Comparison of ENCODE assay signal across 8 cellular contexts in genomic region chr4:80173387-80173786, GRCh38. TPM values are rescaled to one million over a fixed set of nuclear protein-coding genes. Genes with fewer than 3 reads are reported as not detected.
A peak's percentile ranks its signal among the peaks of the same experiment; 100 is the strongest.
DNase-seq lines count a peak whose midpoint lies in the region; ATAC-seq lines count a peak whose summit lies in the region.

No MANE protein-coding gene starts in this region.

- H3K4me1 Mint-ChIP-seq in activated T-helper 1 cell treated with anti-CD3 and anti-CD28 coated beads, Interleukin-12 subunit alpha, Interleukin-12 subunit beta, Interleukin-2, Interleukin-4 antibody, amounts not matched to agents 30 ng/mL and 10 ng/mL and 1 ng/mL, durations not matched to agents 14 hours and 24 hours and 36 hours (ENCODE audit: low read depth), result peaks cover 68% of the 10 kb centered on the region
- peaks cover 20 to 56% (median 48%) of the 10 kb centered on the region in 4 donors for H3K4me1 Mint-ChIP-seq in naive thymus-derived CD8-positive, alpha-beta T cell

- peak overlapping the region; percentile 50 for H3K4me3 Mint-ChIP-seq in activated T-helper 1 cell treated with anti-CD3 and anti-CD28 coated beads, Interleukin-12 subunit alpha, Interleukin-12 subunit beta, Interleukin-2, Interleukin-4 antibody, amounts not matched to agents 30 ng/mL and 10 ng/mL and 1 ng/mL, durations not matched to agents 14 hours and 24 hours and 36 hours
- peak overlapping the region; percentile 21 to 81 (median 74) for H3K4me3 Mint-ChIP-seq in naive thymus-derived CD8-positive, alpha-beta T cell

- peak; percentile 74 for ATAC-seq in GM21381 (IDR thresholded peaks at IDR 0.05; ENCODE audit: unreplicated experiment)
- ATAC-seq in HG03575 (IDR thresholded peaks at IDR 0.05; ENCODE audit: extremely low read depth, insufficient number of reproducible peaks, low FRiP score, unreplicated experiment), result peak; percentile 83
- ATAC-seq in naive thymus-derived CD8-positive, alpha-beta T cell, result peak; percentile 98 to 100
- no peak for ATAC-seq in Right ventricle myocardium inferior

- no peaks in the 10 kb centered on the region for H3K27me3 Mint-ChIP-seq in activated T-helper 1 cell treated with anti-CD3 and anti-CD28 coated beads, Interleukin-12 subunit alpha, Interleukin-12 subunit beta, Interleukin-2, Interleukin-4 antibody, amounts not matched to agents 30 ng/mL and 10 ng/mL and 1 ng/mL, durations not matched to agents 14 hours and 24 hours and 36 hours (ENCODE audit: insufficient read depth)
- no peaks in the 10 kb centered on the region for H3K27me3 Mint-ChIP-seq in naive thymus-derived CD8-positive, alpha-beta T cell

- intact Hi-C loops in activated T-helper 1 cell treated with anti-CD3 and anti-CD28 coated beads, Interleukin-12 subunit alpha, Interleukin-12 subunit beta, Interleukin-2, Interleukin-4 antibody, amounts not matched to agents 30 ng/mL and 10 ng/mL and 1 ng/mL, durations not matched to agents 14 hours and 24 hours and 36 hours (cut with micrococcal nuclease), result loop anchor here (1.0 to 2.0 kb wide), 7 partner anchors 9 to 1515 kb away; partner anchors contain the start of gene ANTXR2
- intact Hi-C loops in posterior vena cava (cut with DNase I), result no loop called here
- intact Hi-C loops in Right ventricle myocardium inferior (cut with DNase I), result no loop called here

- DNase-seq in CD1c-positive myeloid dendritic cell (ENCODE audit: extremely low spot score), result peak; percentile 14
- peak; percentile 66 for DNase-seq in activated T-helper 1 cell treated with anti-CD3 and anti-CD28 coated beads, Interleukin-12 subunit alpha, Interleukin-12 subunit beta, Interleukin-2, Interleukin-4 antibody, amounts not matched to agents 30 ng/mL and 10 ng/mL and 1 ng/mL, durations not matched to agents 14 hours and 24 hours and 36 hours (ENCODE audit: low spot score)
- peak in 8 of 10 donors; percentile 44 to 75 (median 56) for DNase-seq in naive thymus-derived CD8-positive, alpha-beta T cell
- DNase-seq in posterior vena cava (ENCODE audit: low spot score), result no peak
- DNase-seq in mesenteric fat pad (ENCODE audit: low spot score), result no peak
- no peak for DNase-seq in Right ventricle myocardium inferior (ENCODE audit: missing footprints)

- peaks cover 23% of the 10 kb centered on the region for H3K9me3 Mint-ChIP-seq in activated T-helper 1 cell treated with anti-CD3 and anti-CD28 coated beads, Interleukin-12 subunit alpha, Interleukin-12 subunit beta, Interleukin-2, Interleukin-4 antibody, amounts not matched to agents 30 ng/mL and 10 ng/mL and 1 ng/mL, durations not matched to agents 14 hours and 24 hours and 36 hours
- H3K9me3 Mint-ChIP-seq in naive thymus-derived CD8-positive, alpha-beta T cell, result peaks cover 0 to 2% (median 0%) of the 10 kb centered on the region in 9 donors

- POLR2A ChIA-PET in naive thymus-derived CD8-positive, alpha-beta T cell (lab: Charles Lee), result interaction anchor here (1.0 to 5.1 kb wide), 5 partner anchors 10 to 48 kb away, joined by 3 to 58 read pairs (median 11); no protein-coding TSS in a partner anchor

- H3K36me3 Mint-ChIP-seq in activated T-helper 1 cell treated with anti-CD3 and anti-CD28 coated beads, Interleukin-12 subunit alpha, Interleukin-12 subunit beta, Interleukin-2, Interleukin-4 antibody, amounts not matched to agents 30 ng/mL and 10 ng/mL and 1 ng/mL, durations not matched to agents 14 hours and 24 hours and 36 hours (ENCODE audit: low read depth), result peaks cover 11% of the 10 kb centered on the region
- H3K36me3 Mint-ChIP-seq in naive thymus-derived CD8-positive, alpha-beta T cell, result no peaks in the 10 kb centered on the region

- H3K27ac Mint-ChIP-seq in activated T-helper 1 cell treated with anti-CD3 and anti-CD28 coated beads, Interleukin-12 subunit alpha, Interleukin-12 subunit beta, Interleukin-2, Interleukin-4 antibody, amounts not matched to agents 30 ng/mL and 10 ng/mL and 1 ng/mL, durations not matched to agents 14 hours and 24 hours and 36 hours, result peak overlapping the region; percentile 92
- peak overlapping the region; percentile 90 to 99 (median 94) for H3K27ac Mint-ChIP-seq in naive thymus-derived CD8-positive, alpha-beta T cell

RNA-seq across cellular contexts. Expression of gene PRDM8, which starts 23.9 kb away (rescaled TPM):
- total RNA-seq in activated T-helper 1 cell treated with anti-CD3 and anti-CD28 coated beads, Interleukin-12 subunit alpha, Interleukin-12 subunit beta, Interleukin-2, Interleukin-4 antibody, amounts not matched to agents 30 ng/mL and 10 ng/mL and 1 ng/mL, durations not matched to agents 14 hours and 24 hours and 36 hours, result 8.4 and 11.9 TPM in 2 replicates
- 10 to 100 TPM; 11.1 to 11.5 TPM for total RNA-seq in naive thymus-derived CD8-positive, alpha-beta T cell
- 1 to 10 TPM in 1 of 3 donors, under 1 TPM in 2; 0.55 to 1.8 (median 0.76) TPM for polyA plus RNA-seq in naive thymus-derived CD8-positive, alpha-beta T cell
- total RNA-seq in posterior vena cava, result 1 to 10 TPM; 4.8 to 5.3 TPM
- total RNA-seq in mesenteric fat pad, result 2.6 TPM
- 1.2 TPM for total RNA-seq in Right ventricle myocardium inferior

Comparison
In these comparisons a context has a peak if more than half of its experiments do, and no peak if none do; other contexts are left out.
1. DNase-seq: peak in CD1c-positive myeloid dendritic cell (single experiment), activated T-helper 1 cell treated with anti-CD3 and anti-CD28 coated beads, Interleukin-12 subunit alpha, Interleukin-12 subunit beta, Interleukin-2, Interleukin-4 antibody, amounts not matched to agents 30 ng/mL and 10 ng/mL and 1 ng/mL, durations not matched to agents 14 hours and 24 hours and 36 hours (single experiment) and naive thymus-derived CD8-positive, alpha-beta T cell (8 of 10); none in posterior vena cava (single experiment), mesenteric fat pad (single experiment) and Right ventricle myocardium inferior (single experiment).